In the genomic region with DNA sequence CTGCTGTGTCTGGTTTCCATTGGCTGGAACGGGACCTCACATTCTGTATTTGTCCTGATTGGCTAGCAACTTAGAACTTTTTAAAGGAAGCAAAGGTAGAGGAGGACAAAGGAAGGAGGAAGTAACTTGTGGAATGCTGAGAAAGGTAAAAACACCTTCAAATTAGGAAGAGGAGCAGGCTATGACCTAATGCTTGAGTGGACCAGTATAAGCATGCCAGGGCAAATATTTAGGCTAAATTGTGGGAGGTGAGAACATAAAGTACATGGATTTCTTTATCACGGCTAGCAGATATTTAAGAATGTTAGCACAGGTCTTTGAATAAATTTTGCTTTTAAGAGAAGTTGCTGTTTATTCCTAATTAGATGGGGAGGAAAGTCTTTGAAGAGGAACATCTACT, we compare ENCODE assay signal across 5 cellular contexts. TPM values are rescaled to one million over a fixed set of nuclear protein-coding genes. Genes with fewer than 3 reads are reported as not detected.
DNase-seq lines count a peak whose midpoint lies in the region; FAIRE-seq and TF ChIP-seq lines count a peak whose summit lies in the region.
"Not testable (repeated sequence)": the region's sequence is repeated elsewhere in the genome, so short reads cannot be mapped to it uniquely, and the experiment has no call there.

No MANE protein-coding gene starts in this region.

- peak overlapping the region; percentile 25 for H3K4me2 ChIP-seq in keratinocyte (ENCODE audit: control insufficient read depth, extremely low read depth, insufficient read depth, low read depth, low read length)
- not testable (repeated sequence) for H3K4me2 ChIP-seq in neural progenitor cell

- H3K27ac Mint-ChIP-seq in neural progenitor cell = not testable (repeated sequence)

- H3F3A ChIP-seq in neural progenitor cell (ENCODE audit: low read depth) = not testable (repeated sequence)

- H3K4me1 Mint-ChIP-seq in neural progenitor cell = not testable (repeated sequence)

- H3K9me1 ChIP-seq in keratinocyte (ENCODE audit: control insufficient read depth, extremely low read depth, insufficient read depth, low read length) = not testable (repeated sequence)

- H3K9me3 Mint-ChIP-seq in neural progenitor cell = not testable (repeated sequence)

- not testable (repeated sequence) for H3K27me3 Mint-ChIP-seq in neural progenitor cell (ENCODE audit: insufficient read depth, low read depth)

- not testable (repeated sequence) for H3K79me2 ChIP-seq in keratinocyte (ENCODE audit: control insufficient read depth, insufficient read depth, low read length); neural progenitor cell (ENCODE audit: low read depth)

- not testable (repeated sequence) for H3K4me3 Mint-ChIP-seq in neural progenitor cell

- not testable (repeated sequence) for H3K27me3 ChIP-seq in bronchial epithelial cell (ENCODE audit: control insufficient read depth, insufficient read depth, low read length); keratinocyte (ENCODE audit: control insufficient read depth, extremely low read depth, insufficient read depth, low read length); neural progenitor cell

- TF ChIP-seq CTCF in D721Med (IDR thresholded peaks at IDR 0.05; ENCODE audit: insufficient read depth, missing control alignments); bronchial epithelial cell (IDR thresholded peaks at IDR 0.05; ENCODE audit: insufficient read depth, low read length, severe bottlenecking); keratinocyte (optimal IDR thresholded peaks at IDR 0.05 in 1 of 3, IDR thresholded peaks at IDR 0.05 in 1 of 3, conservative IDR thresholded peaks at IDR 0.05 in 1 of 3; ENCODE audit: extremely low read depth in 1 of 3, insufficient read depth in 2 of 3, low read length in 3 of 3); neural progenitor cell (IDR thresholded peaks at IDR 0.05): not testable (repeated sequence)

- FAIRE-seq in D721Med (lab: Jason Lieb, UNC) = peak; percentile 32
- not testable (repeated sequence) for FAIRE-seq in bronchial epithelial cell (lab: Jason Lieb, UNC)
- peak; percentile 17 for FAIRE-seq in keratinocyte (lab: Jason Lieb, UNC)

- H3K4me3 ChIP-seq in bronchial epithelial cell (ENCODE audit: low read depth, low read length); keratinocyte (ENCODE audit: control insufficient read depth in 2 of 3, extremely low read depth in 1 of 3, insufficient read depth in 2 of 3, low read depth in 1 of 3, low read length in 3 of 3); neural progenitor cell: not testable (repeated sequence)

- H3K4me1 ChIP-seq in keratinocyte (ENCODE audit: control insufficient read depth, extremely low read depth, insufficient read depth, low read length) = peaks cover 11% of the 10 kb centered on the region
- not testable (repeated sequence) for H3K4me1 ChIP-seq in neural progenitor cell

- not testable (repeated sequence) for H3K9me3 ChIP-seq in keratinocyte (ENCODE audit: control insufficient read depth, low read depth, low read length); neural progenitor cell (ENCODE audit: low read depth)

- DNase-seq in D721Med (ENCODE audit: insufficient read length, low spot score); epithelial cell of prostate (ENCODE audit: low read depth, low spot score); keratinocyte (ENCODE audit: low read depth, low spot score); neural progenitor cell (ENCODE audit: low spot score): not testable (repeated sequence)
- peak; percentile 67 for DNase-seq in bronchial epithelial cell (ENCODE audit: low read depth)

- not testable (repeated sequence) for H4K20me1 ChIP-seq in keratinocyte (ENCODE audit: control insufficient read depth, extremely low read depth, insufficient read depth, low read length); neural progenitor cell (ENCODE audit: low read depth)

- dilution Hi-C loops in keratinocyte (cut with MboI; ENCODE audit: extremely low pct_ligation_motif_present, low sequenced_read_pairs) = not testable (repeated sequence)

- not testable (repeated sequence) for H3K36me3 ChIP-seq in bronchial epithelial cell (ENCODE audit: control insufficient read depth, insufficient read depth, low read length); keratinocyte (ENCODE audit: control insufficient read depth in 2 of 2, extremely low read depth in 1 of 2, insufficient read depth in 2 of 2, low read length in 2 of 2); neural progenitor cell

- not testable (repeated sequence) for H3K36me3 Mint-ChIP-seq in neural progenitor cell

- peak overlapping the region; percentile 13 for H3K27ac ChIP-seq in epithelial cell of prostate
- not testable (repeated sequence) for H3K27ac ChIP-seq in keratinocyte (ENCODE audit: control insufficient read depth, insufficient read depth, low read length); neural progenitor cell

- H2AFZ ChIP-seq in keratinocyte (ENCODE audit: control insufficient read depth, low read length) (peak overlapping the region; percentile 31), neural progenitor cell (replicated peaks) (peak overlapping the region; percentile 45)

- H3K9ac ChIP-seq in keratinocyte (ENCODE audit: control insufficient read depth, extremely low read depth, insufficient read depth, low read length); neural progenitor cell: not testable (repeated sequence)

RNA-seq across cellular contexts. Expression of a gene that starts 36.1 kb away (rescaled TPM):
- total RNA-seq in bronchial epithelial cell = 11.6 and 13.4 TPM in 2 replicates
- 25.2 to 40.0 TPM (median 31.5 TPM) in 3 replicates for polyA plus RNA-seq in keratinocyte
- polyA plus RNA-seq in keratinocyte (2011; ENCODE audit: low read depth) = 18.1 TPM
- 33.7 and 42.9 TPM in 2 replicates for polyA plus RNA-seq in keratinocyte (2011; cell fraction: cytosol; rRNA removed)
- 16.6 and 17.1 TPM in 2 replicates for polyA plus RNA-seq in keratinocyte (2011; cell fraction: nucleus; rRNA removed)
- 40.9 and 43.3 TPM in 2 replicates for polyA plus RNA-seq in keratinocyte (2012; ENCODE audit: low replicate concordance)
- 3.7 to 11.9 TPM (median 9.1 TPM) in 3 replicates for polyA minus RNA-seq in keratinocyte
- polyA minus RNA-seq in keratinocyte (2011; cell fraction: cytosol; rRNA and poly(A)+ RNA removed) = 14.0 TPM
- 4.6 and 6.2 TPM in 2 replicates for polyA minus RNA-seq in keratinocyte (2011; cell fraction: nucleus; rRNA and poly(A)+ RNA removed)
- 59.4 and 65.7 TPM in 2 replicates for total RNA-seq in neural progenitor cell (ENCODE audit: low replicate concordance)
